ENCODE assay signal across 8 cellular contexts in genomic region chr4:24772952-24773351, GRCh38. TPM values are rescaled to one million over a fixed set of nuclear protein-coding genes. Genes with fewer than 3 reads are reported as not detected.
"Had no signal": no experiment of that assay in that cellular context is flagged by ENCODE, and none has a peak within 500 bp of the region (broad histone marks: within the 10 kb centered on the region; RNA-seq: fewer than 3 reads in every experiment).

No MANE protein-coding gene starts in this region.

- FAIRE-seq: GM12878, GM12891, GM12892, GM18507, GM19239 had no signal

- ATAC-seq: GM12878 had no signal

- H3K4me3 ChIP-seq: GM12878 had no signal

- DNase-seq: GDM1, GF-D8 had no signal

RNA-seq across cellular contexts. Expression of gene SOD3, which starts 22.4 kb away (rescaled TPM):
- total RNA-seq: G401, GM12878 had no signal
- polyA plus RNA-seq: GM12878 had no signal
